Comparison of ENCODE assay signal across 9 cellular contexts in the genomic region with DNA sequence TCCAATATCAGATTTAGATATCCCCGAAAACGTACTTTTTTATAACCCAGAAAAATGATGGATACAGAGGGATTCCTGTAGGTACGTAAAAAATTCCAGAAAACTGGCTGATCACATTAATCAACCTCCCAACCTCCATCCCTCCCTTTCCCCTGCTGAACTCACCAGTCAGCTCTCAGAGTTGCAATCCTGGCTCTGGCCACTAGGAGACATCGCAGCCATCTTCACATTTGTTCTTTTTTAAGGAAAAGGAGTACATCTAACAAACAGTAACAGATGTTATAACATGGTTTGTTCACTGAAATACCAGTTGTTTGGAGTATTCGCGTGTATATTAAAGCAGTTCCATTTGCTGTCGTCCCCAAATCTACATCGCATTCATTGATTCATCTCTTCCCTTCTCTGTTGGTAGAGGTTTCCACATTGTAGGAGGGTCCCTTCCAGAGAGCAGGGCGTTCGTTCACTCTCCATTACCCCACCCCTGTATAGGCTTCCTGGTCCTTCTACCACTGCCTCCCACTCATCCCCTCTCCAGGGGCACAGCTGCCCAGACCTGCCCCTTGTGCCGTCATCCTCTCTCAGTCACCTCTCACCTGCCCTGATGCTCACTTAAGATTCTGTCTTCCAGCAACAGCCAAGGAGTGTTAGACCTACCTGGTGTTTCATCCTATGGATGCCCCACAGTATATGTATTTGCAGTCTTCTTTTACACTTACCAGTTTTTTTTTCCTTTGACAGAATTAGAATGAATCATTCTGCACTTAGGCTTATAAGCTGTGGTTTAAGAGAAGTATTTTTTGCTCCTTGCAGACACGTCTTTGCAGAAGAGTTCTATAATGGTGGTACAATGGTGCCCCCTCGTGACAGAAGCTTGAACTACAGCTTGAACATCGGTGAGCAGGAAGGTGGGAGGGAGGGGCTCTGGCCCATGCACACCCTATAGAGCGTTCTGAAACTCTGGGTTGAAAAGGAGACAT.
DNase-seq lines count a peak whose midpoint lies in the region; ATAC-seq lines count a peak whose summit lies in the region.
"Had no signal": no experiment of that assay in that cellular context is flagged by ENCODE, and none has a peak within 500 bp of the region (broad histone marks: within the 10 kb centered on the region; RNA-seq: fewer than 3 reads in every experiment).

No MANE protein-coding gene starts in this region.

- DNase-seq in NCI-H2171 treated with DMSO at 0.1 percent for 48 hours (lab: John Stamatoyannopoulos, UW) (peak; percentile 55), NCI-H2171 (lab: John Stamatoyannopoulos, UW) (no peak), NCI-H1092 (lab: John Stamatoyannopoulos, UW) (peak; percentile 45), anterior cingulate cortex (lab: John Stamatoyannopoulos, UW) (peak in 48 of 58 donors; percentile 0 to 79 (median 5)), iPS DF 6.9 (ENCODE audit: low read depth, low spot score) (peak; percentile 20)
- DNase-seq in T-helper 2 cell treated with Interferon-gamma antibody and Interleukin-4, amounts not matched to agents 5 μg/mL and 100 μg/mL, for 36 hours (ENCODE audit: low spot score) = peak; percentile 39
- DNase-seq in stimulated activated CD4-positive, alpha-beta T cell treated with anti-CD3 and anti-CD28 coated beads, Interleukin-12 subunit alpha, Interleukin-12 subunit beta, amount 100 ng/mL, for 48 hours (ENCODE audit: low read depth in 2 of 3, low spot score in 1 of 3) = peak; percentile 41 to 85 (median 50)

- H3K27me3 Mint-ChIP-seq in T-helper 2 cell treated with Interferon-gamma antibody and Interleukin-4, amounts not matched to agents 5 μg/mL and 100 μg/mL, for 36 hours (ENCODE audit: low read depth) = no peaks in the 10 kb centered on the region

- no peaks in the 10 kb centered on the region for H3K36me3 ChIP-seq in iPS DF 6.9 (ENCODE audit: control insufficient read depth, insufficient read depth, low read length)

- WGBS in iPS DF 6.9 (ENCODE audit: insufficient coverage, insufficient read length) = no CpG with 5 or more reads among the region's 15 CpGs

- H3K27me3 ChIP-seq in iPS DF 6.9 (ENCODE audit: control insufficient read depth, insufficient read depth, low read length) = no peaks in the 10 kb centered on the region
- H3K27me3 ChIP-seq: BLaER1 had no signal

- H3K9me3 ChIP-seq in iPS DF 6.9 (ENCODE audit: control insufficient read depth, insufficient read depth, low read length) = no peaks in the 10 kb centered on the region

- H3K36me3 Mint-ChIP-seq in T-helper 2 cell treated with Interferon-gamma antibody and Interleukin-4, amounts not matched to agents 5 μg/mL and 100 μg/mL, for 36 hours (ENCODE audit: low read depth) = no peaks in the 10 kb centered on the region

- no peaks in the 10 kb centered on the region for H3K9me3 Mint-ChIP-seq in T-helper 2 cell treated with Interferon-gamma antibody and Interleukin-4, amounts not matched to agents 5 μg/mL and 100 μg/mL, for 36 hours

- H3K4me3 ChIP-seq in iPS DF 6.9 (ENCODE audit: low read length) = no peak overlapping the region
- H3K4me3 ChIP-seq: BLaER1 had no signal

- no peak overlapping the region for H3K27ac ChIP-seq in iPS DF 6.9 (ENCODE audit: low read length)
- H3K27ac ChIP-seq: BLaER1 had no signal

- ATAC-seq in HG02571 (IDR thresholded peaks at IDR 0.05; ENCODE audit: unreplicated experiment) = peak; percentile 75

- no peak overlapping the region for H3K27ac Mint-ChIP-seq in T-helper 2 cell treated with Interferon-gamma antibody and Interleukin-4, amounts not matched to agents 5 μg/mL and 100 μg/mL, for 36 hours

- H3K4me1 Mint-ChIP-seq in T-helper 2 cell treated with Interferon-gamma antibody and Interleukin-4, amounts not matched to agents 5 μg/mL and 100 μg/mL, for 36 hours (ENCODE audit: low read depth) = peaks cover 4% of the 10 kb centered on the region

- H3K4me3 Mint-ChIP-seq in T-helper 2 cell treated with Interferon-gamma antibody and Interleukin-4, amounts not matched to agents 5 μg/mL and 100 μg/mL, for 36 hours = no peak overlapping the region

- H3K4me1 ChIP-seq in iPS DF 6.9 (ENCODE audit: control insufficient read depth, insufficient read depth, low read length) = no peaks in the 10 kb centered on the region
- H3K4me1 ChIP-seq: BLaER1 had no signal
